15 cellular contexts compared by ENCODE assay signal in the genomic region with DNA sequence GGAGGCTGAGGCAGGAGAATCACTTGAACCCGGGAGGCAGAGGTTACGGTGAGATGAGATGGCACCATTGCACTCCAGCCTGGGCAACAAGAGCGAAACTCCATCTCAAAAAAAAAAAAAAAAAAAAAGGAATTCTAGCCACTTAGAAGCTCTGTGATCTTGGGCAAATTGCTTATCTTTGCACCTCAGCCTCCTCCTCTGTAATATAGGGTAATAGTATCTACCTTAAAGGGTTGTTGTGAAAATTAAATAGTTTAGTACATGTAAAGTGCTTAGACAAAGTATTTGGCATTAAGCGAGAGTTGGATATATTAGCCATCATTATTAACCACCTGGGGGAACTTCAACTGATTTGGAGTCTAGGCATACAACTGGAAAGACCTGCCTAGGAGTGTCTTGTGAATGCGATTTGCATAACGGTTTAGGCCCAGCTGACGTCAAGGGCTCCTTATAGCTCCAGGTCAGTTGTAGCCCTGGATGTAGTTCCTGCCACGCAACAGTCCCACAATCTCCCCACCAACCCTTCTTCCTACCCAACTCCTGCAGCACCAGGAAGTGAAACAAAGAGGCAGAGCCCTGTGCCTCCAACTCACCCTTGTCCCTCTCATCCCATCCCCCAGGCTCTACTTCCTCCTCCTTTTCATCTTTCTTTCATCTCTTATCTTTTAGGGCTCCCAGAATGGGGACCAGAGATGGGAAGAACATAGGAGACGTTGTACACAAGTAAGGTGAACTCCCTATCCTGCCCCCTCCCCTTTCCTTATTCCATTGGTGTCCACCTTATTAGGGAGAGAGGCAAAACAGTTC. TPM values are rescaled to one million over a fixed set of nuclear protein-coding genes. Genes with fewer than 3 reads are reported as not detected.
DNase-seq lines count a peak whose midpoint lies in the region; ATAC-seq and TF ChIP-seq lines count a peak whose summit lies in the region.
"Had no signal": no experiment of that assay in that cellular context is flagged by ENCODE, and none has a peak within 500 bp of the region (broad histone marks: within the 10 kb centered on the region; RNA-seq: fewer than 3 reads in every experiment).

No MANE protein-coding gene starts in this region.

- peaks cover 8% of the 10 kb centered on the region for H3K4me1 Mint-ChIP-seq in Caco-2 (ENCODE audit: low read depth, unreplicated experiment)
- peaks cover 43 to 47% of the 10 kb centered on the region in 2 experiments for H3K4me1 Mint-ChIP-seq in H9
- peaks cover 50% of the 10 kb centered on the region for H3K4me1 Mint-ChIP-seq in T-helper 17 cell
- peaks cover 9% of the 10 kb centered on the region for H3K4me1 Mint-ChIP-seq in progenitor cell of endocrine pancreas (ENCODE audit: low read depth)

- H3K9ac ChIP-seq in H9 (ENCODE audit: extremely low read depth, insufficient read length, low read length): no peak overlapping the region
- H3K9ac ChIP-seq: parathyroid adenoma had no signal

- H2AK5ac ChIP-seq in H9 (ENCODE audit: insufficient read length, low read length): no peak overlapping the region

- no peak overlapping the region for H3K18ac ChIP-seq in H9 (ENCODE audit: insufficient read length, low read depth, low read length)

- H3K4me3 ChIP-seq in Caco-2 (ENCODE audit: low read depth, low read length): no peak overlapping the region
- H3K4me3 ChIP-seq in heart right ventricle: no peak overlapping the region
- H3K4me3 ChIP-seq: left lung, MG63 had no signal

- H3K14ac ChIP-seq in H9 (ENCODE audit: insufficient read depth, low read length): no peak overlapping the region

- H4K8ac ChIP-seq in H9 (replicated peaks; ENCODE audit: insufficient read length, low read depth, low read length): no peak overlapping the region

- peaks cover 9% of the 10 kb centered on the region for H3K23me2 ChIP-seq in H9 (ENCODE audit: insufficient read length, low read depth, low read length, poor library complexity, severe bottlenecking)

- no peak overlapping the region for H2AFZ ChIP-seq in H9 (ENCODE audit: low read length)
- H2AFZ ChIP-seq: parathyroid adenoma had no signal

- H4K5ac ChIP-seq in H9 (ENCODE audit: insufficient read length, low read depth, low read length): no peak overlapping the region

- no peak overlapping the region for H2BK20ac ChIP-seq in H9 (ENCODE audit: low read depth, low read length, poor library complexity, severe bottlenecking)

- peak overlapping the region; percentile 54 for H3K27ac Mint-ChIP-seq in Caco-2 (ENCODE audit: unreplicated experiment)
- H3K27ac Mint-ChIP-seq in H9: peak overlapping the region in 2 of 3 experiments; percentile 0 to 15; a peak in 3 of 7 replicates
- peak overlapping the region; percentile 100 for H3K27ac Mint-ChIP-seq in T-helper 17 cell
- no peak overlapping the region for H3K27ac Mint-ChIP-seq in progenitor cell of endocrine pancreas

- H2BK15ac ChIP-seq in H9 (ENCODE audit: low read depth, low read length): no peak overlapping the region

- H3K27me3 ChIP-seq in Caco-2 (replicated peaks; ENCODE audit: control insufficient read depth, insufficient read depth, low read length) (no peaks in the 10 kb centered on the region), H9 (ENCODE audit: insufficient read depth, low read length) (no peaks in the 10 kb centered on the region), heart right ventricle (no peaks in the 10 kb centered on the region)
- H3K27me3 ChIP-seq: left lung, MG63 had no signal

- H3K36me3 ChIP-seq in Caco-2 (ENCODE audit: control insufficient read depth, insufficient read depth, low read length): no peaks in the 10 kb centered on the region
- H3K36me3 ChIP-seq in heart right ventricle: peaks cover 0 to 12% (median 0%) of the 10 kb centered on the region in 9 donors

- peaks cover 14% of the 10 kb centered on the region for H3K4me1 ChIP-seq in Caco-2
- peaks cover 21% of the 10 kb centered on the region for H3K4me1 ChIP-seq in H9 (ENCODE audit: insufficient read depth, low read length)
- H3K4me1 ChIP-seq in heart right ventricle: peaks cover 6 to 41% (median 15%) of the 10 kb centered on the region in 9 donors

- H2BK12ac ChIP-seq in H9 (ENCODE audit: insufficient read length, low read depth, low read length): no peak overlapping the region

- H3K27me3 Mint-ChIP-seq in Caco-2 (ENCODE audit: insufficient read depth, unreplicated experiment): no peaks in the 10 kb centered on the region
- peaks cover 11% of the 10 kb centered on the region for H3K27me3 Mint-ChIP-seq in H9 (ENCODE audit: low read depth)
- no peaks in the 10 kb centered on the region for H3K27me3 Mint-ChIP-seq in T-helper 17 cell
- no peaks in the 10 kb centered on the region for H3K27me3 Mint-ChIP-seq in progenitor cell of endocrine pancreas

- no peaks in the 10 kb centered on the region for H3K79me2 ChIP-seq in H9 (ENCODE audit: insufficient read depth, low read length)

- no TSS peak for BruUV-seq in Caco-2 (replicated peaks; lab: Mats Ljungman, UMichigan)

- H3K4me3 Mint-ChIP-seq in Caco-2 (ENCODE audit: unreplicated experiment) (no peak overlapping the region), H9 (no peak overlapping the region), T-helper 17 cell (no peak overlapping the region), progenitor cell of endocrine pancreas (ENCODE audit: low read depth) (no peak overlapping the region)

- no peak overlapping the region for H3K4ac ChIP-seq in H9 (ENCODE audit: low read depth, low read length)

- no peak for DNase-seq in Caco-2
- no peak for DNase-seq in H9
- DNase-seq in T-helper 17 cell: no peak
- DNase-seq in medulla oblongata (ENCODE audit: extremely low spot score): peak; percentile 68
- no peak for DNase-seq in heart right ventricle
- DNase-seq in T-helper 9 cell: no peak
- DNase-seq in progenitor cell of endocrine pancreas (ENCODE audit: low spot score, unreplicated experiment): no peak
- DNase-seq in NCI-H146 treated with DMSO at 0.1 percent for 48 hours (lab: John Stamatoyannopoulos, UW; ENCODE audit: unreplicated experiment): no peak
- DNase-seq: MG63; stimulated activated CD4-positive, alpha-beta T cell treated with anti-CD3 and anti-CD28 coated beads, Interleukin-4, amount 100 ng/mL, for 1 hour had no signal

- H3K9me3 Mint-ChIP-seq in Caco-2 (ENCODE audit: unreplicated experiment) (no peaks in the 10 kb centered on the region), H9 (no peaks in the 10 kb centered on the region), progenitor cell of endocrine pancreas (ENCODE audit: low read depth) (no peaks in the 10 kb centered on the region)

- no peak overlapping the region for H4K91ac ChIP-seq in H9 (ENCODE audit: insufficient read length, low read depth, low read length)

- H2BK5ac ChIP-seq in H9 (ENCODE audit: insufficient read length, low read length): no peak overlapping the region

- no CpG with 5 or more reads among the region's 9 CpGs for WGBS in H9 (ENCODE audit: extremely low coverage, insufficient read length, low lambda C conversion rate)
- WGBS in heart right ventricle, 2 donors: 82 to 83% methylated on average over 8 to 9 of the region's 9 CpGs

- H2BK120ac ChIP-seq in H9 (ENCODE audit: low read depth, low read length, poor library complexity, severe bottlenecking): no peak overlapping the region

- TF ChIP-seq CTCF in Caco-2 (IDR thresholded peaks at IDR 0.05; ENCODE audit: insufficient read depth in 1 of 2, low read depth in 1 of 2, low read length in 1 of 2, severe bottlenecking in 1 of 2, unreplicated experiment in 1 of 2) (no peak), H9 (conservative IDR thresholded peaks at IDR 0.05) (no peak), heart right ventricle (IDR thresholded peaks at IDR 0.05) (no peak), progenitor cell of endocrine pancreas (IDR thresholded peaks at IDR 0.05; ENCODE audit: unreplicated experiment) (no peak)

- intact Hi-C loops in Caco-2 (cut with micrococcal nuclease; ENCODE audit: unreplicated experiment): no loop called here
- intact Hi-C loops in heart right ventricle (cut with DNase I): loop anchor here in 4 of 10 donors (10.0 kb wide), 2 partner anchors 128 to 258 kb away; a partner anchor contains a TSS

- no peak overlapping the region for H3K4me2 ChIP-seq in H9 (ENCODE audit: insufficient read depth, insufficient read length, low read length)

- peaks cover 13% of the 10 kb centered on the region for H3K36me3 Mint-ChIP-seq in Caco-2 (ENCODE audit: insufficient read depth, unreplicated experiment)
- peaks cover 0 to 5% (median 0%) of the 10 kb centered on the region in 3 experiments; a peak in 2 of 7 replicates for H3K36me3 Mint-ChIP-seq in H9 (ENCODE audit: insufficient read depth in 1 of 3, low read depth in 3 of 3)
- H3K36me3 Mint-ChIP-seq in T-helper 17 cell (ENCODE audit: low read depth): peaks cover 3% of the 10 kb centered on the region
- no peaks in the 10 kb centered on the region for H3K36me3 Mint-ChIP-seq in progenitor cell of endocrine pancreas (ENCODE audit: insufficient read depth)

- no peak overlapping the region for H3K56ac ChIP-seq in H9 (ENCODE audit: insufficient read length, low read depth, low read length)

- CTCF ChIA-PET in Caco-2 (lab: Charles Lee): interaction anchor here (0.6 kb wide), 2 partner anchors 127 to 1409 kb away, joined by 5 to 9 read pairs; no protein-coding TSS in a partner anchor

- H3K9me3 ChIP-seq in Caco-2 (no peaks in the 10 kb centered on the region), H9 (ENCODE audit: control insufficient read depth, low read depth, low read length) (no peaks in the 10 kb centered on the region), T-helper 17 cell (ENCODE audit: control insufficient read depth, low read length, poor library complexity, severe bottlenecking) (no peaks in the 10 kb centered on the region), heart right ventricle (no peaks in the 10 kb centered on the region)
- H3K9me3 ChIP-seq: left lung, MG63 had no signal

- H3T11ph ChIP-seq in H9 (ENCODE audit: low read length): no peak overlapping the region

- no peaks in the 10 kb centered on the region for H4K20me1 ChIP-seq in H9 (ENCODE audit: control insufficient read depth, insufficient read depth, insufficient read length)

- no peak overlapping the region for H3K27ac ChIP-seq in H9 (ENCODE audit: insufficient read length, low read depth, low read length)
- no peak overlapping the region for H3K27ac ChIP-seq in heart right ventricle
- H3K27ac ChIP-seq: parathyroid adenoma had no signal

- POLR2A ChIA-PET in Caco-2 (lab: Charles Lee): interaction anchor here (0.7 to 2.9 kb wide), 2 partner anchors 12 to 23 kb away, joined by 9 to 11 read pairs; a partner anchor contains a TSS

- H3K23ac ChIP-seq in H9 (ENCODE audit: insufficient read length, low read depth, low read length): no peak overlapping the region

- no peaks in the 10 kb centered on the region for H3K79me1 ChIP-seq in H9 (ENCODE audit: insufficient read depth, low read depth, low read length, poor library complexity, severe bottlenecking)

- ATAC-seq in T-helper 17 cell (no peak), heart right ventricle (no peak)
- ATAC-seq: left lung had no signal

RNA-seq across cellular contexts. Expression of a gene that starts 2.1 kb away (rescaled TPM):
- total RNA-seq in Caco-2 (2022) (0.48 TPM in 1 of 2 replicates, not detected in the other), H9 (2021) (1.5 and 2.0 TPM in 2 replicates), T-helper 17 cell (10 to 100 TPM; 44.9 to 49.8 TPM), heart right ventricle (under 1 TPM in 5 of 10 donors, not detected in 5; 0.23 to 0.57 (median 0.44) TPM), progenitor cell of endocrine pancreas (0.67 and 0.89 TPM in 2 replicates)
- under 1 TPM in 1 of 2 donors, not detected in 1; 0.20 TPM for polyA plus RNA-seq in heart right ventricle
- total RNA-seq: H4, temporal lobe had no signal

RNA-seq across cellular contexts. Expression of a gene that starts 2.8 kb away (rescaled TPM):
- total RNA-seq in Caco-2 (2022) (25.7 and 30.0 TPM in 2 replicates), H9 (2021) (35.4 and 40.8 TPM in 2 replicates), T-helper 17 cell (100 to 1,000 TPM in 1 of 2 donors, 10 to 100 TPM in 1; 81.1 to 108 TPM), heart right ventricle (10 to 100 TPM; 23.6 to 64.4 (median 38.1) TPM), progenitor cell of endocrine pancreas (69.3 and 73.1 TPM in 2 replicates)
- 10 to 100 TPM; 20.6 to 85.3 TPM for polyA plus RNA-seq in heart right ventricle

RNA-seq across cellular contexts. Expression of a gene that starts 20.8 kb away (rescaled TPM):
- total RNA-seq in Caco-2 (2022) (204 and 208 TPM in 2 replicates), H9 (2021) (203 and 221 TPM in 2 replicates), T-helper 17 cell (10 to 100 TPM; 47.4 to 53.4 TPM), heart right ventricle (10 to 100 TPM; 22.3 to 51.0 (median 38.7) TPM), progenitor cell of endocrine pancreas (225 and 230 TPM in 2 replicates)
- polyA plus RNA-seq in heart right ventricle: 10 to 100 TPM; 76.2 to 88.2 TPM

RNA-seq across cellular contexts. Expression of a gene that starts 23.3 kb away (rescaled TPM):
- total RNA-seq in Caco-2 (2022) (76.7 and 79.5 TPM in 2 replicates), H9 (2021) (47.8 and 49.9 TPM in 2 replicates), T-helper 17 cell (100 to 1,000 TPM; 116 to 145 TPM), heart right ventricle (100 to 1,000 TPM in 1 of 10 donors, 10 to 100 TPM in 9; 30.8 to 107 (median 38.7) TPM), progenitor cell of endocrine pancreas (158 and 163 TPM in 2 replicates)
- polyA plus RNA-seq in heart right ventricle: 10 to 100 TPM; 16.9 to 52.6 TPM

RNA-seq across cellular contexts. Expression of a gene that starts 26.1 kb away (rescaled TPM):
- total RNA-seq in Caco-2 (2022) (0.18 and 0.23 TPM in 2 replicates), H9 (2021) (not detected in 2 replicates), T-helper 17 cell (not detected), heart right ventricle (not detected), progenitor cell of endocrine pancreas (not detected in 2 replicates)
- not detected for polyA plus RNA-seq in heart right ventricle
- total RNA-seq: H4; left lung; T-helper 2 cell treated with Interferon-gamma antibody and Interleukin-4, amounts not matched to agents 100 ng/mL and 5 ng/mL, for 36 hours; temporal lobe had no signal

Comparison
In these comparisons a context has a peak if more than half of its experiments do, and no peak if none do; other contexts are left out.
1. RNA of a gene that starts 2.1 kb away (total RNA-seq): 44.9 to 49.8 TPM in T-helper 17 cell; 1.5 to 2.0 TPM in H9, 0.67 to 0.89 TPM in progenitor cell of endocrine pancreas, 0.48 TPM in Caco-2 and 0.23 to 0.57 TPM in heart right ventricle; every median in the first group is over 10 times any median in the second.